Comparison of ENCODE assay signal across 1 cellular context in the genomic region with DNA sequence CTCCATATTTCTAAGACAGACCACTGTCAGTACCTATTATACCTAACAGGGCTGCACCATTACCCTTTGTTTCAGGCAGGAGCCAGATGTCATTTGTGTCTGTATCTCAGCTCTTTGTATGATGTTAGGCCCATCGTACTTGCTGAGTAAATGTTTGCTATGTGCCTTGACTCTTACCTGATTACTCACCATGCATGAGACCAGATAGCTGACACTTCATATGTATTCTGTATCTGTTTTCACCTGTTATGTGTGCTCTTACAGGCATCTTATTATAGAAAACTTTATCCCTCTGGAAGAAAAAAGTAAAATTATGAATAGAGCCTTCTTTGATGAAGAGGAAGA.
TF ChIP-seq lines count a peak whose summit lies in the region.

No MANE protein-coding gene starts in this region.

TF ChIP-seq in HepG2, 621 proteins besides CTCF, POLR2A, EP300 and RAD21 (continued from another document):
- TF ChIP-seq SATB2 (CRISPR knock-in tag; IDR thresholded peaks at IDR 0.05): no peak
- no peak for TF ChIP-seq SRF (IDR thresholded peaks at IDR 0.05; ENCODE audit: low read depth, low read length)
- TF ChIP-seq TCF7 (IDR thresholded peaks at IDR 0.05; ENCODE audit: low read depth): peak; percentile 41; the same call in 1 of the 2 replicates
- TF ChIP-seq JDP2 (CRISPR knock-in tag; IDR thresholded peaks at IDR 0.05; ENCODE audit: borderline replicate concordance): no peak
- TF ChIP-seq ZBTB4 (CRISPR knock-in tag; IDR thresholded peaks at IDR 0.05; ENCODE audit: borderline replicate concordance): no peak
- TF ChIP-seq ATF2 (CRISPR knock-in tag; IDR thresholded peaks at IDR 0.05): peak; percentile 14; the same call in 1 of the 2 replicates
- TF ChIP-seq STAG1 (CRISPR knock-in tag; IDR thresholded peaks at IDR 0.05): no peak
- TF ChIP-seq, protein P1, sequence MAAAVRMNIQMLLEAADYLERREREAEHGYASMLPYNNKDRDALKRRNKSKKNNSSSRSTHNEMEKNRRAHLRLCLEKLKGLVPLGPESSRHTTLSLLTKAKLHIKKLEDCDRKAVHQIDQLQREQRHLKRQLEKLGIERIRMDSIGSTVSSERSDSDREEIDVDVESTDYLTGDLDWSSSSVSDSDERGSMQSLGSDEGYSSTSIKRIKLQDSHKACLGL (CRISPR knock-in tag; IDR thresholded peaks at IDR 0.05): no peak
- no peak for TF ChIP-seq MLX (CRISPR knock-in tag; IDR thresholded peaks at IDR 0.05)
- TF ChIP-seq, protein P2, sequence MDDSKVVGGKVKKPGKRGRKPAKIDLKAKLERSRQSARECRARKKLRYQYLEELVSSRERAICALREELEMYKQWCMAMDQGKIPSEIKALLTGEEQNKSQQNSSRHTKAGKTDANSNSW (CRISPR knock-in tag; IDR thresholded peaks at IDR 0.05; ENCODE audit: borderline replicate concordance): no peak
- TF ChIP-seq ZNF891 (CRISPR knock-in tag; IDR thresholded peaks at IDR 0.05): no peak
- TF ChIP-seq ZMYM2 (CRISPR knock-in tag; IDR thresholded peaks at IDR 0.05): no peak
- no peak for TF ChIP-seq MED13 (CRISPR knock-in tag; IDR thresholded peaks at IDR 0.05)
- peak; percentile 23; the same call in 1 of the 2 replicates for TF ChIP-seq FOXK1 (CRISPR knock-in tag; IDR thresholded peaks at IDR 0.05; ENCODE audit: borderline replicate concordance, low read depth)
- TF ChIP-seq SOX5 (CRISPR knock-in tag; IDR thresholded peaks at IDR 0.05; ENCODE audit: borderline replicate concordance): peak; percentile 84; the same call in 1 of the 2 replicates
- TF ChIP-seq KLF13 (CRISPR knock-in tag; IDR thresholded peaks at IDR 0.05): no peak
- TF ChIP-seq GATAD1 (CRISPR knock-in tag; IDR thresholded peaks at IDR 0.05): no peak; the same call in 1 of the 2 replicates
- TF ChIP-seq ZNF354B (CRISPR knock-in tag; IDR thresholded peaks at IDR 0.05): no peak
- no peak for TF ChIP-seq ARNT (IDR thresholded peaks at IDR 0.05)
- no peak for TF ChIP-seq TFAP4 (IDR thresholded peaks at IDR 0.05; ENCODE audit: borderline replicate concordance, low read depth)
- TF ChIP-seq SIX4 (CRISPR knock-in tag; IDR thresholded peaks at IDR 0.05): peak; percentile 61; the same call in 1 of the 2 replicates
- no peak for TF ChIP-seq BRD4 (CRISPR knock-in tag; IDR thresholded peaks at IDR 0.05)
- TF ChIP-seq HMGA1 (CRISPR knock-in tag; conservative IDR thresholded peaks at IDR 0.05): no peak
- TF ChIP-seq ASH2L (IDR thresholded peaks at IDR 0.05; ENCODE audit: insufficient read length, low read depth, low read length): peak; percentile 23
- no peak for TF ChIP-seq SSRP1 (CRISPR knock-in tag; IDR thresholded peaks at IDR 0.05)
- TF ChIP-seq ZNF720 (CRISPR knock-in tag; IDR thresholded peaks at IDR 0.05): no peak
